In the genomic region with DNA sequence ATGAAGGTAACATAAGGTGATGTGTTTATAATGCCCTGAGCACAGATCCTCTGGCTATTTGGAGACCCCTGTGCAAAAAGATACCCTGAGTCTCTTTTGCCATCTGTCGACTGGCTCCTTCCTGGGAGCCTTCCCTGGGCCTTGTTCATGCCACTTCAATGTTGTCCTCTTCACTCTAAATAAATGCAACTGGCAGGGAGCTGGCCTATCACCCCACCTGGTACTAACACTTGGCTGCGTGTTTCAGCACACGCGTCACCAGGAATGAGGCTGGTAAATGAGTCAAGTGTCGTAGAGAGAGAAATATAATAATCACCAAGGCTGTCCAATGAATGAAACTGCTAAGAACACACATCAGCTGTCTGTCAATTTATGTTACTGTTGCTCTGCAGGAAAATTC, we compare ENCODE assay signal across 21 cellular contexts.
DNase-seq lines count a peak whose midpoint lies in the region; ATAC-seq, FAIRE-seq and TF ChIP-seq lines count a peak whose summit lies in the region.
"Had no signal": no experiment of that assay in that cellular context is flagged by ENCODE, and none has a peak within 500 bp of the region (broad histone marks: within the 10 kb centered on the region; RNA-seq: fewer than 3 reads in every experiment).

No MANE protein-coding gene starts in this region.

- intact Hi-C loops in colonic mucosa (cut with DNase I) = no loop called here

- H3K9me3 Mint-ChIP-seq in activated naive CD8-positive, alpha-beta T cell (ENCODE audit: low read depth) = no peaks in the 10 kb centered on the region
- H3K9me3 Mint-ChIP-seq: CD8-positive, alpha-beta T cell; endodermal cell; HFFc6; IgD-negative memory B cell had no signal

- DNase-seq in DMS 273 (lab: John Stamatoyannopoulos, UW; ENCODE audit: unreplicated experiment) (peak; percentile 54), NCI-H2029 treated with DMSO at 0.1 percent for 48 hours (lab: John Stamatoyannopoulos, UW) (peak; percentile 88), colonic mucosa (no peak), Karpas-422 (no peak)
- no peak for DNase-seq in stimulated activated CD4-positive, alpha-beta T cell treated with anti-CD3 and anti-CD28 coated beads, Interleukin-12 subunit alpha, Interleukin-12 subunit beta, amount 100 ng/mL, for 4 hours
- DNase-seq: activated CD4-positive, CD25-positive, alpha-beta regulatory T cell treated with anti-CD3 and anti-CD28 coated beads, Interleukin-2, amount 50 U/mL, for 72 hours; amygdala; CD8-positive, alpha-beta T cell; endodermal cell; HFFc6; hypothalamus; mucosa of descending colon; nucleus accumbens; SK-N-SH; stimulated activated CD4-positive, alpha-beta T cell treated with anti-CD3 and anti-CD28 coated beads, Interleukin-4, amount 100 ng/mL, for 1 hour; T1000 had no signal

- H3K4me3 ChIP-seq in colonic mucosa = no peak overlapping the region
- no peak overlapping the region for H3K4me3 ChIP-seq in Karpas-422 (ENCODE audit: low read length)
- H3K4me3 ChIP-seq: mucosa of descending colon had no signal

- H3K9me3 ChIP-seq in colonic mucosa (no peaks in the 10 kb centered on the region), Karpas-422 (ENCODE audit: low read length) (no peaks in the 10 kb centered on the region)
- H3K9me3 ChIP-seq: mucosa of descending colon, SK-N-SH had no signal

- H3K9ac ChIP-seq in colonic mucosa (ENCODE audit: low read depth in 2 of 2, low read length in 2 of 2) = no peak overlapping the region
- no peak overlapping the region for H3K9ac ChIP-seq in Karpas-422 (ENCODE audit: low read length)
- H3K9ac ChIP-seq: SK-N-SH had no signal

- no peaks in the 10 kb centered on the region for H3K79me2 ChIP-seq in Karpas-422 (ENCODE audit: low read length)

- H4K20me1 ChIP-seq in Karpas-422 (ENCODE audit: insufficient read depth, low read depth, low read length) = no peaks in the 10 kb centered on the region

- H3K36me3 ChIP-seq in colonic mucosa (no peaks in the 10 kb centered on the region), Karpas-422 (ENCODE audit: insufficient read depth, low read length) (no peaks in the 10 kb centered on the region)

- H3K9me2 ChIP-seq in Karpas-422 (replicated peaks; ENCODE audit: insufficient read depth, low read length) = no peaks in the 10 kb centered on the region
- H3K9me2 ChIP-seq: SK-N-SH had no signal

- H3K4me1 Mint-ChIP-seq in activated naive CD8-positive, alpha-beta T cell (ENCODE audit: low read depth) = peaks cover 28% of the 10 kb centered on the region

- H3K27me3 ChIP-seq in colonic mucosa = no peaks in the 10 kb centered on the region
- H3K27me3 ChIP-seq in Karpas-422 (ENCODE audit: low read length) = no peaks in the 10 kb centered on the region

- peak overlapping the region; percentile 51 for H3K27ac Mint-ChIP-seq in activated naive CD8-positive, alpha-beta T cell
- H3K27ac Mint-ChIP-seq: CD8-positive, alpha-beta T cell; endodermal cell; HFFc6; IgD-negative memory B cell had no signal

- no peak overlapping the region for H3K4me3 Mint-ChIP-seq in activated naive CD8-positive, alpha-beta T cell
- H3K4me3 Mint-ChIP-seq: CD8-positive, alpha-beta T cell; endodermal cell; HFFc6; IgD-negative memory B cell had no signal

- H3K27ac ChIP-seq in colonic mucosa (no peak overlapping the region), Karpas-422 (ENCODE audit: low read length) (no peak overlapping the region)

- H2AFZ ChIP-seq in Karpas-422 (ENCODE audit: low read length) = no peak overlapping the region

- peak; percentile 33 for FAIRE-seq in islet of Langerhans (lab: Jason Lieb, UNC)

- no peak for TF ChIP-seq CTCF in colonic mucosa (IDR thresholded peaks at IDR 0.05)

- H3K27me3 Mint-ChIP-seq in activated naive CD8-positive, alpha-beta T cell = no peaks in the 10 kb centered on the region
- H3K27me3 Mint-ChIP-seq: IgD-negative memory B cell had no signal

- H3K36me3 Mint-ChIP-seq in activated naive CD8-positive, alpha-beta T cell = no peaks in the 10 kb centered on the region
- H3K36me3 Mint-ChIP-seq: CD8-positive, alpha-beta T cell had no signal

- H3K4me1 ChIP-seq in colonic mucosa (no peaks in the 10 kb centered on the region), Karpas-422 (ENCODE audit: low read length) (no peaks in the 10 kb centered on the region)

- no peak overlapping the region for H3K4me2 ChIP-seq in Karpas-422 (ENCODE audit: low read depth, low read length, poor library complexity, severe bottlenecking)
- H3K4me2 ChIP-seq: SK-N-SH had no signal

- no peak for ATAC-seq in GM21825 (IDR thresholded peaks at IDR 0.05; ENCODE audit: unreplicated experiment)
- ATAC-seq: CD8-positive, alpha-beta T cell; mucosa of descending colon; Panc1 had no signal

Comparison
In these comparisons a context has a peak if more than half of its experiments do, and no peak if none do; other contexts are left out.
1. DNase-seq: peak in DMS 273 (single experiment) and NCI-H2029 treated with DMSO at 0.1 percent for 48 hours (single experiment); none in stimulated activated CD4-positive, alpha-beta T cell treated with anti-CD3 and anti-CD28 coated beads, Interleukin-12 subunit alpha, Interleukin-12 subunit beta, amount 100 ng/mL, for 4 hours (single experiment), colonic mucosa (single experiment) and Karpas-422 (single experiment).